Comparison of ENCODE assay signal across 14 cellular contexts in genomic region chr15:39110746-39111145, GRCh38.
"Had no signal": no experiment of that assay in that cellular context is flagged by ENCODE, and none has a peak within 500 bp of the region (broad histone marks: within the 10 kb centered on the region; RNA-seq: fewer than 3 reads in every experiment).

No MANE protein-coding gene starts in this region.

- H3K4me1 ChIP-seq: colonic mucosa, gastrocnemius medialis, psoas muscle, right lobe of liver, suprapubic skin, thyroid gland had no signal

- H3K4me3 ChIP-seq: colonic mucosa, gastrocnemius medialis, psoas muscle, right lobe of liver, suprapubic skin, thyroid gland had no signal

- DNase-seq: colonic mucosa; gastrocnemius medialis; glutamatergic neuron; islet precursor cell; naive thymus-derived CD4-positive, alpha-beta T cell; nephron progenitor cell; psoas muscle; retina; right lobe of liver; stimulated activated CD4-positive, alpha-beta T cell treated with anti-CD3 and anti-CD28 coated beads, Interleukin-2, amount 100 ng/mL, for 24 hours; stimulated activated naive CD4-positive, alpha-beta T cell treated with Interleukin-2 at 50 U/mL for 16 hours; thyroid gland had no signal

- ATAC-seq: gastrocnemius medialis; left lobe of liver; naive thymus-derived CD4-positive, alpha-beta T cell; psoas muscle; right lobe of liver had no signal

- H3K9me3 ChIP-seq: colonic mucosa, gastrocnemius medialis, psoas muscle, right lobe of liver, thyroid gland had no signal

- H3K36me3 ChIP-seq: colonic mucosa, gastrocnemius medialis, right lobe of liver, suprapubic skin, thyroid gland had no signal

- H3K27ac ChIP-seq: colonic mucosa, gastrocnemius medialis, psoas muscle, right lobe of liver, suprapubic skin, thyroid gland had no signal

- H3K27me3 ChIP-seq: colonic mucosa, gastrocnemius medialis, right lobe of liver, suprapubic skin, thyroid gland had no signal
